8 cellular contexts compared by ENCODE assay signal in the genomic region with DNA sequence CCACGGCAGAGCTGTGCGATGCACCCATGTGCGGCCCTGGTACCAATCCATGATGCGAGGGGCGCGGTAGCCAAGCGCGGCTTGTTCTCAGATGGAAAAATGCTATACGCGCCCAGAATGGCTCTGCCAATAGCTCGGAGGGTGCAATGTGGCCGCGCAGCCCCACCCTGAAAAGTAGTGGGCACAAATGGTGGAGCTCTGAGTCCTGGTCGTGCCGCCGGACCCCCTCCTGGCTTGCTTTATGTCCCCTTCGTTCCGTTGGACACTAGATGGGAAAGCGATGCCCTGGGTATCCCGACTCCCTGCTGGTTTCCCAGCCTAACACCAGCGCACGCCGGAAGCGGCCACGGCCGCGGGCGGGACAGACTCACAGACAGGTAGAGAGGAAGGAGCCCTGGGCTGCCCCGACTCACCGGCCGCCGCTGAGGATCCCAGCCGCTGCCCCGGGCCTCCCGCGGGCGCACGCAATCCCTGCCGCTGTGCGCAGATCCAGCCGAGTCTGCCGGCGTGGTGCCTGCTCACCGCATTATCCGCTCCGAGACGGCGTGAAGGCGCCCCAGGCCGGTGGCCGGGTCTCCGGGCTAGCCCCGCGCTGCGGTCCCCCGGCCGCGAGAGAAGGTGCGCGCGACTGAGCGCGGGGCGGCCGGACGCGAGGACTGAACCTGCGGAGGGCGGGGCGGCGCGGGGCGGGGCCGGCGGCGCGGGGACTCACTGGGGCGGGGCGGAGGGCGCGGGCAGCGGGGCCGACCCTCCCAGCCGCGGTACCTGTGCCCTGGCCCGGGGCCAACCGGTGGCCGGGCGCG. TPM values are rescaled to one million over a fixed set of nuclear protein-coding genes. Genes with fewer than 3 reads are reported as not detected.
DNase-seq lines count a peak whose midpoint lies in the region; ATAC-seq, FAIRE-seq and TF ChIP-seq lines count a peak whose summit lies in the region.

A gene with protein sequence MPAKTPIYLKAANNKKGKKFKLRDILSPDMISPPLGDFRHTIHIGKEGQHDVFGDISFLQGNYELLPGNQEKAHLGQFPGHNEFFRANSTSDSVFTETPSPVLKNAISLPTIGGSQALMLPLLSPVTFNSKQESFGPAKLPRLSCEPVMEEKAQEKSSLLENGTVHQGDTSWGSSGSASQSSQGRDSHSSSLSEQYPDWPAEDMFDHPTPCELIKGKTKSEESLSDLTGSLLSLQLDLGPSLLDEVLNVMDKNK (minus strand): TSS at position 630 of the 803 bp plus-strand sequence. CDS start 25,055 bp downstream, outside the sequence.

- peak within 1 kb of the TSS; percentile 75 for H3K4me3 ChIP-seq in A549
- peak within 1 kb of the TSS; percentile 59 to 89 (median 84) for H3K4me3 ChIP-seq in endothelial cell of umbilical vein (replicated peaks in 1 of 3; ENCODE audit: insufficient read depth in 1 of 3, low read depth in 1 of 3, low read length in 3 of 3)
- peak within 1 kb of the TSS; percentile 85 to 93 for H3K4me3 ChIP-seq in muscle layer of duodenum (ENCODE audit: low read depth in 1 of 2, low read length in 2 of 2)

- H2AFZ ChIP-seq in endothelial cell of umbilical vein (ENCODE audit: low read depth, low read length) = peak within 1 kb of the TSS; percentile 83

- H3K27ac ChIP-seq in A549 = peak within 1 kb of the TSS; percentile 92 to 98
- H3K27ac ChIP-seq in endothelial cell of umbilical vein (ENCODE audit: insufficient read depth, low read depth, low read length) = peak within 1 kb of the TSS; percentile 75
- H3K27ac ChIP-seq in muscle layer of duodenum (ENCODE audit: low read length) = peak within 1 kb of the TSS; percentile 86

- TF ChIP-seq EP300 in A549 (IDR thresholded peaks at IDR 0.05) = no peak

- H4K20me1 ChIP-seq in endothelial cell of umbilical vein (replicated peaks; ENCODE audit: control insufficient read depth, extremely low read depth, insufficient read depth, low read length) = no peaks in the 10 kb centered on the region

- peak within 1 kb of the TSS; percentile 86 for H3K4me3 Mint-ChIP-seq in activated CD8-positive, alpha-beta memory T cell treated with anti-CD3 and anti-CD28 coated beads, Interleukin-2, amount 10 ng/mL, durations not matched to agents 7 days and 5 days

- peaks cover 17% of the 10 kb centered on the region for H3K36me3 Mint-ChIP-seq in activated CD8-positive, alpha-beta memory T cell treated with anti-CD3 and anti-CD28 coated beads, Interleukin-2, amount 10 ng/mL, durations not matched to agents 7 days and 5 days

- CTCF ChIA-PET in A549 (lab: Yijun Ruan, JAX) (interaction anchor here (0.5 to 4.2 kb wide), 14 partner anchors 7 to 274 kb away, joined by 3 to 34 read pairs (median 4); no protein-coding TSS in a partner anchor), endothelial cell of umbilical vein (lab: Charles Lee) (interaction anchor here (0.7 to 3.6 kb wide), 19 partner anchors 9 to 275 kb away, joined by 3 to 27 read pairs (median 5); no protein-coding TSS in a partner anchor)
- CTCF ChIA-PET in activated CD8-positive, alpha-beta memory T cell treated with anti-CD3 and anti-CD28 coated beads, Interleukin-2, amount 10 ng/mL, durations not matched to agents 7 days and 5 days (lab: Charles Lee) = interaction anchor here (0.7 to 2.9 kb wide), 17 partner anchors 9 to 275 kb away, joined by 3 to 14 read pairs (median 4); no protein-coding TSS in a partner anchor

- H3K36me3 ChIP-seq in endothelial cell of umbilical vein (ENCODE audit: control insufficient read depth in 2 of 2, extremely low read depth in 1 of 2, insufficient read depth in 2 of 2, low read length in 2 of 2) (peaks cover 0 to 2% of the 10 kb centered on the region in 2 experiments), muscle layer of duodenum (ENCODE audit: control insufficient read depth in 1 of 2, insufficient read depth in 2 of 2, low read length in 2 of 2) (no peaks in the 10 kb centered on the region)

- peaks cover 52% of the 10 kb centered on the region for H3K79me2 ChIP-seq in endothelial cell of umbilical vein (ENCODE audit: control insufficient read depth, insufficient read depth, low read length)

- H3K9ac ChIP-seq in endothelial cell of umbilical vein (replicated peaks; ENCODE audit: extremely low read depth, insufficient read depth, low read length) = peak within 1 kb of the TSS; percentile 83

- DNase-seq in A549 (ENCODE audit: low read depth in 1 of 2, low spot score in 1 of 2) (peak; percentile 67 to 77), NCI-H748 (lab: John Stamatoyannopoulos, UW; ENCODE audit: unreplicated experiment) (peak; percentile 75), endothelial cell of umbilical vein (ENCODE audit: low read depth, low spot score) (peak; percentile 48)
- DNase-seq in activated CD8-positive, alpha-beta memory T cell treated with anti-CD3 and anti-CD28 coated beads, Interleukin-2, amount 10 ng/mL, durations not matched to agents 7 days and 5 days = peak; percentile 78
- DNase-seq in stimulated activated naive CD4-positive, alpha-beta T cell treated with Interleukin-2 at 50 U/mL for 16 hours (lab: John Stamatoyannopoulos, UW) = peak; percentile 71

- peak; percentile 77 to 81 for ATAC-seq in A549
- ATAC-seq in GM18861 (IDR thresholded peaks at IDR 0.05; ENCODE audit: unreplicated experiment) = peak; percentile 31
- ATAC-seq in HG03066 (IDR thresholded peaks at IDR 0.05; ENCODE audit: low read depth, unreplicated experiment) = peak; percentile 44
- peak; percentile 77 for ATAC-seq in activated CD8-positive, alpha-beta memory T cell treated with anti-CD3 and anti-CD28 coated beads, Interleukin-2, amount 10 ng/mL, durations not matched to agents 7 days and 5 days

- dilution Hi-C loops in endothelial cell of umbilical vein (cut with MboI; ENCODE audit: extremely low pct_ligation_motif_present, low sequenced_read_pairs) = no loop called here

- intact Hi-C loops in endothelial cell of umbilical vein (cut with micrococcal nuclease) = loop anchor here (1.0 to 5.0 kb wide), 6 partner anchors 26 to 216 kb away; no protein-coding TSS in a partner anchor

- H3K9me3 ChIP-seq in A549 = no peaks in the 10 kb centered on the region
- H3K9me3 ChIP-seq in endothelial cell of umbilical vein (replicated peaks; ENCODE audit: control insufficient read depth, insufficient read depth, low read length) = no peaks in the 10 kb centered on the region
- no peaks in the 10 kb centered on the region for H3K9me3 ChIP-seq in muscle layer of duodenum (ENCODE audit: control insufficient read depth in 1 of 2, low read length in 2 of 2)

- no peaks in the 10 kb centered on the region for H3K9me3 Mint-ChIP-seq in activated CD8-positive, alpha-beta memory T cell treated with anti-CD3 and anti-CD28 coated beads, Interleukin-2, amount 10 ng/mL, durations not matched to agents 7 days and 5 days (ENCODE audit: low read depth)

- H3K27ac Mint-ChIP-seq in activated CD8-positive, alpha-beta memory T cell treated with anti-CD3 and anti-CD28 coated beads, Interleukin-2, amount 10 ng/mL, durations not matched to agents 7 days and 5 days = peak within 1 kb of the TSS; percentile 84

- H3K4me2 ChIP-seq in A549 (peak within 1 kb of the TSS; percentile 78), endothelial cell of umbilical vein (ENCODE audit: insufficient read depth, low read length) (peak within 1 kb of the TSS; percentile 97)

- WGBS in A549 (ENCODE audit: missing lambda C conversion rate) = 1% methylated on average over 18 of the region's 90 CpGs

- BruUV-seq in endothelial cell of umbilical vein (replicated peaks; lab: Mats Ljungman, UMichigan) = no TSS peak

- POLR2A ChIA-PET in A549 (lab: Yijun Ruan, JAX) = interaction anchor here (0.6 to 1.7 kb wide), 25 partner anchors 14 to 594 kb away, joined by 3 to 15 read pairs (median 4); no protein-coding TSS in a partner anchor
- POLR2A ChIA-PET in endothelial cell of umbilical vein (lab: Charles Lee) = interaction anchor here (0.6 to 0.9 kb wide), 2 partner anchors 132 to 135 kb away, joined by 3 read pairs; no protein-coding TSS in a partner anchor

- H3K27me3 ChIP-seq in endothelial cell of umbilical vein (ENCODE audit: control insufficient read depth in 2 of 2, insufficient read depth in 2 of 2, low read length in 2 of 2) = no peaks in the 10 kb centered on the region
- no peaks in the 10 kb centered on the region for H3K27me3 ChIP-seq in muscle layer of duodenum (ENCODE audit: low read depth, low read length)

- peaks cover 39% of the 10 kb centered on the region for H3K4me1 Mint-ChIP-seq in activated CD8-positive, alpha-beta memory T cell treated with anti-CD3 and anti-CD28 coated beads, Interleukin-2, amount 10 ng/mL, durations not matched to agents 7 days and 5 days

- TF ChIP-seq CTCF in A549 (IDR thresholded peaks at IDR 0.05) = no peak
- no peak for TF ChIP-seq CTCF in endothelial cell of umbilical vein (IDR thresholded peaks at IDR 0.05; ENCODE audit: extremely low read depth in 1 of 2, insufficient read depth in 1 of 2, low read depth in 1 of 2, low read length in 2 of 2)

- FAIRE-seq in A549 (lab: Jason Lieb, UNC) (no peak), endothelial cell of umbilical vein (lab: Jason Lieb, UNC) (no peak)

- TF ChIP-seq RAD21 in A549 (conservative IDR thresholded peaks at IDR 0.05 in 1 of 2, IDR thresholded peaks at IDR 0.05 in 1 of 2) = peak; percentile 1 to 46; a peak in 3 of 5 replicates

- H3K4me1 ChIP-seq in A549 (peaks cover 55% of the 10 kb centered on the region), endothelial cell of umbilical vein (ENCODE audit: control insufficient read depth, extremely low read depth, insufficient read depth, low read length) (peaks cover 47% of the 10 kb centered on the region), muscle layer of duodenum (ENCODE audit: control insufficient read depth in 1 of 2, insufficient read depth in 2 of 2, low read length in 2 of 2) (peaks cover 0 to 29% of the 10 kb centered on the region in 2 donors)

- no peaks in the 10 kb centered on the region for H3K9me1 ChIP-seq in endothelial cell of umbilical vein (replicated peaks; ENCODE audit: control insufficient read depth, extremely low read depth, insufficient read depth, low read length)

- H3K27me3 Mint-ChIP-seq in activated CD8-positive, alpha-beta memory T cell treated with anti-CD3 and anti-CD28 coated beads, Interleukin-2, amount 10 ng/mL, durations not matched to agents 7 days and 5 days = no peaks in the 10 kb centered on the region

- TF ChIP-seq POLR2A in A549 (IDR thresholded peaks at IDR 0.05; ENCODE audit: low read length) (peak; percentile 96), endothelial cell of umbilical vein (IDR thresholded peaks at IDR 0.05; ENCODE audit: low read depth, low read length) (peak; percentile 84)

RNA-seq across cellular contexts. Expression of the gene that starts here (rescaled TPM):
- 39.1 and 41.1 TPM in 2 replicates for polyA plus RNA-seq in A549 (2011; rRNA removed)
- 22.2 and 27.3 TPM in 2 replicates for polyA plus RNA-seq in A549 (2012; cell fraction: cytosol; rRNA removed)
- 16.9 and 21.6 TPM in 2 replicates for polyA plus RNA-seq in A549 (2012; cell fraction: nucleus; rRNA removed)
- 23.8 to 29.5 TPM (median 23.8 TPM) in 3 replicates for polyA plus RNA-seq in A549 (2017; fragmentation: RNase III; extraction: RNeasy Plus Mini Kit Qiagen cat#74134 plus additional on column Dnase treatment)
- polyA minus RNA-seq in A549 (2011; rRNA and poly(A)+ RNA removed) = 39.1 and 46.5 TPM in 2 replicates
- total RNA-seq in activated CD8-positive, alpha-beta memory T cell treated with anti-CD3 and anti-CD28 coated beads, Interleukin-2, amount 10 ng/mL, durations not matched to agents 7 days and 5 days = 10 to 100 TPM; 27.6 to 32.5 TPM
- total RNA-seq in endothelial cell of umbilical vein = 40.2 and 54.7 TPM in 2 replicates
- 14.6 and 14.9 TPM in 2 replicates for polyA plus RNA-seq in endothelial cell of umbilical vein
- polyA plus RNA-seq in endothelial cell of umbilical vein (2011; cell fraction: cytosol; rRNA removed) = 23.3 and 25.2 TPM in 2 replicates
- 20.4 and 27.5 TPM in 2 replicates for polyA plus RNA-seq in endothelial cell of umbilical vein (2011; cell fraction: nucleus; rRNA removed)
- 12.7 and 22.3 TPM in 2 replicates for polyA plus RNA-seq in endothelial cell of umbilical vein (2012)
- polyA minus RNA-seq in endothelial cell of umbilical vein = 21.0 and 23.1 TPM in 2 replicates
- 1.1 TPM for polyA minus RNA-seq in endothelial cell of umbilical vein (2011; cell fraction: cytosol; rRNA and poly(A)+ RNA removed)
- 19.4 and 31.1 TPM in 2 replicates for polyA minus RNA-seq in endothelial cell of umbilical vein (2011; cell fraction: nucleus; rRNA and poly(A)+ RNA removed)

Comparison
In these comparisons a context has a peak if more than half of its experiments do, and no peak if none do; other contexts are left out.
1. Peak in every context shown above with its lines: DNase-seq, ATAC-seq, H3K4me3 ChIP-seq and H3K27ac ChIP-seq.